In genomic region chr6:137925299-137925698, GRCh38 we compare ENCODE assay signal across 1 cellular context.
TF ChIP-seq lines count a peak whose summit lies in the region.

No MANE protein-coding gene starts in this region.

TF ChIP-seq in GM12878, 131 proteins besides CTCF, POLR2A, EP300 and RAD21:
- TF ChIP-seq ETV6 (conservative IDR thresholded peaks at IDR 0.05 in 1 of 2, IDR thresholded peaks at IDR 0.05 in 1 of 2; ENCODE audit: borderline replicate concordance in 1 of 2, low read depth in 1 of 2): no peak
- TF ChIP-seq STAT1 (conservative IDR thresholded peaks at IDR 0.05): no peak
- TF ChIP-seq MLLT1 (IDR thresholded peaks at IDR 0.05): peak; percentile 62
- no peak for TF ChIP-seq USF1 (IDR thresholded peaks at IDR 0.05; ENCODE audit: borderline replicate concordance, extremely low read length, insufficient read depth, low read depth, low read length)
